In the genomic region with DNA sequence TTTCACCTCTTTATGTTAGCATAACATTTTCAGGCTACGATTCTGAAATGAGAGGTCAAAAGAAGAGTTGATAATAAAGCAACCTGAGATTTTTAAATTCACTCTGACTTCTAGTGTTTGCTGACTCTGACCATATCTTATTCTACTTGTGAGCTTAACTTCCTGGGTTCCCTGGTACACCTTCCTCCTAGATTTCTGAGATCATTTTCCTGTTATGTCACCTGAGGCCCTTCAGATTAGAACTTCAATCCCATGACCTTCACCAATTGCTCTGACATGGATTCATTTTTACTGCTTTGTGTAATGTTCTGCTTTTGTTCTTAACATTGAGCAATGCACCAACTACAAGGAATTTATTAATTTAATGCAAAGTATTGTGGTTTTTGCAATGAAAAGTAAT, we compare ENCODE assay signal across 24 cellular contexts.
A peak's percentile ranks its signal among the peaks of the same experiment; 100 is the strongest.
DNase-seq lines count a peak whose midpoint lies in the region; ATAC-seq, FAIRE-seq and TF ChIP-seq lines count a peak whose summit lies in the region.
"Had no signal": no experiment of that assay in that cellular context is flagged by ENCODE, and none has a peak within 500 bp of the region (broad histone marks: within the 10 kb centered on the region; RNA-seq: fewer than 3 reads in every experiment).

No MANE protein-coding gene starts in this region.

- H2AFZ ChIP-seq in GM23338, result peak overlapping the region; percentile 35; the same call in 1 of the 2 replicates
- H2AFZ ChIP-seq in hepatocyte, result no peak overlapping the region

- H3K27me3 ChIP-seq in GM23338 (ENCODE audit: insufficient read depth) (no peaks in the 10 kb centered on the region), hepatocyte (no peaks in the 10 kb centered on the region), pancreas (no peaks in the 10 kb centered on the region)
- H3K27me3 ChIP-seq: BE2C, BLaER1 had no signal

- H3K4me2 ChIP-seq in GM23338 (no peak overlapping the region), hepatocyte (no peak overlapping the region)
- H3K4me2 ChIP-seq: A549, BLaER1 had no signal

- DNase-seq in DMS53 (lab: John Stamatoyannopoulos, UW) (peak; percentile 30), GM23338 (ENCODE audit: low spot score) (no peak), hepatocyte (ENCODE audit: low spot score) (peak; percentile 8), pancreas (no peak), DMS79 (lab: John Stamatoyannopoulos, UW) (no peak), NCI-H2107 (lab: John Stamatoyannopoulos, UW) (no peak), AG08395 (ENCODE audit: low spot score) (no peak)
- DNase-seq: BE2C; C1 segment of cervical spinal cord; CD4-positive, alpha-beta memory T cell; CD4-positive, CD25-positive, alpha-beta regulatory T cell; CD8-positive, alpha-beta memory T cell; COR-L47; DMS 273 treated with DMSO at 0.1 percent for 48 hours; DMS153; DMS79 treated with DMSO at 0.1 percent for 48 hours; GF-D8 had no signal

- FAIRE-seq in pancreas (lab: Jason Lieb, UNC), result no peak
- FAIRE-seq: A549, G401.6, GM12891, GM19239 had no signal

- H3K27ac Mint-ChIP-seq in GM23338, result no peak overlapping the region
- H3K27ac Mint-ChIP-seq: CD14-positive monocyte; CD4-positive, alpha-beta memory T cell; CD4-positive, CD25-positive, alpha-beta regulatory T cell; CD8-positive, alpha-beta memory T cell had no signal

- intact Hi-C loops in pancreas (cut with DNase I), result no loop called here

- WGBS in hepatocyte (ENCODE audit: low lambda C conversion rate, missing lambda C conversion rate), result 85% methylated on average over 1 of the region's 1 CpG
- WGBS in pancreas, 2 donors, result 50 to 63% methylated on average over 1 of the region's 1 CpG

- H3K27me3 Mint-ChIP-seq in GM23338 (ENCODE audit: insufficient read depth, low read depth, poor library complexity), result no peaks in the 10 kb centered on the region
- H3K27me3 Mint-ChIP-seq: CD4-positive, alpha-beta memory T cell; CD4-positive, CD25-positive, alpha-beta regulatory T cell; CD8-positive, alpha-beta memory T cell had no signal

- peaks cover 6% of the 10 kb centered on the region; the same call in 1 of the 3 replicates for H3K9me3 Mint-ChIP-seq in GM23338

- no peak overlapping the region for H3K4me3 ChIP-seq in GM23338
- H3K4me3 ChIP-seq in hepatocyte, result no peak overlapping the region
- no peak overlapping the region for H3K4me3 ChIP-seq in pancreas
- H3K4me3 ChIP-seq: A549, BLaER1 had no signal

- H3K4me1 ChIP-seq in GM23338 (ENCODE audit: insufficient read depth), result no peaks in the 10 kb centered on the region
- no peaks in the 10 kb centered on the region for H3K4me1 ChIP-seq in hepatocyte (ENCODE audit: insufficient read depth)
- no peaks in the 10 kb centered on the region for H3K4me1 ChIP-seq in pancreas
- H3K4me1 ChIP-seq: A549, BE2C, BLaER1 had no signal

- no peaks in the 10 kb centered on the region for H3F3A ChIP-seq in GM23338 (replicated peaks; ENCODE audit: low read depth)

- H3K9me3 ChIP-seq in hepatocyte (ENCODE audit: low read depth) (no peaks in the 10 kb centered on the region), pancreas (no peaks in the 10 kb centered on the region)
- H3K9me3 ChIP-seq: A549, BE2C, BLaER1 had no signal

- no peaks in the 10 kb centered on the region for H3K4me1 Mint-ChIP-seq in GM23338
- H3K4me1 Mint-ChIP-seq: CD14-positive monocyte; CD4-positive, alpha-beta memory T cell; CD4-positive, CD25-positive, alpha-beta regulatory T cell; CD8-positive, alpha-beta memory T cell had no signal

- no peak overlapping the region for H3K4me3 Mint-ChIP-seq in GM23338
- H3K4me3 Mint-ChIP-seq: CD14-positive monocyte; CD4-positive, alpha-beta memory T cell; CD4-positive, CD25-positive, alpha-beta regulatory T cell; CD8-positive, alpha-beta memory T cell had no signal

- H3K9me2 ChIP-seq in GM23338 (ENCODE audit: insufficient read depth) (peaks cover 8% of the 10 kb centered on the region; the same call in 1 of the 2 replicates), hepatocyte (replicated peaks; ENCODE audit: insufficient read depth) (no peaks in the 10 kb centered on the region)

- TF ChIP-seq CTCF in GM23338 (conservative IDR thresholded peaks at IDR 0.05; ENCODE audit: low read depth in 2 of 2) (no peak), hepatocyte (IDR thresholded peaks at IDR 0.05; ENCODE audit: poor library complexity) (no peak), pancreas (IDR thresholded peaks at IDR 0.05) (no peak)

- H3K36me3 ChIP-seq in GM23338 (ENCODE audit: insufficient read depth) (no peaks in the 10 kb centered on the region), hepatocyte (replicated peaks; ENCODE audit: insufficient read depth, low read depth) (no peaks in the 10 kb centered on the region), pancreas (no peaks in the 10 kb centered on the region)
- H3K36me3 ChIP-seq: BE2C, BLaER1 had no signal

- H3K36me3 Mint-ChIP-seq in GM23338 (ENCODE audit: low read depth), result no peaks in the 10 kb centered on the region
- H3K36me3 Mint-ChIP-seq: CD14-positive monocyte; CD4-positive, alpha-beta memory T cell; CD4-positive, CD25-positive, alpha-beta regulatory T cell; CD8-positive, alpha-beta memory T cell had no signal

- no peaks in the 10 kb centered on the region for H3K79me2 ChIP-seq in GM23338 (replicated peaks; ENCODE audit: insufficient read depth)
- H3K79me2 ChIP-seq in hepatocyte, result no peaks in the 10 kb centered on the region

- H4K20me1 ChIP-seq in GM23338 (replicated peaks; ENCODE audit: insufficient read depth) (no peaks in the 10 kb centered on the region), hepatocyte (ENCODE audit: insufficient read depth, poor library complexity, severe bottlenecking) (no peaks in the 10 kb centered on the region)
- H4K20me1 ChIP-seq: BLaER1 had no signal

- no peak for ATAC-seq in GM23338
- ATAC-seq in pancreas, result peak; percentile 71 to 85 (median 79)
- ATAC-seq: A549 had no signal

- H3K27ac ChIP-seq in GM23338 (ENCODE audit: low read depth) (no peak overlapping the region), hepatocyte (no peak overlapping the region), pancreas (no peak overlapping the region)
- H3K27ac ChIP-seq: 22Rv1, A549, BLaER1 had no signal

TF ChIP-seq in GM23338, 12 proteins besides CTCF, POLR2A, EP300 and RAD21:
- TF ChIP-seq, protein P1, sequence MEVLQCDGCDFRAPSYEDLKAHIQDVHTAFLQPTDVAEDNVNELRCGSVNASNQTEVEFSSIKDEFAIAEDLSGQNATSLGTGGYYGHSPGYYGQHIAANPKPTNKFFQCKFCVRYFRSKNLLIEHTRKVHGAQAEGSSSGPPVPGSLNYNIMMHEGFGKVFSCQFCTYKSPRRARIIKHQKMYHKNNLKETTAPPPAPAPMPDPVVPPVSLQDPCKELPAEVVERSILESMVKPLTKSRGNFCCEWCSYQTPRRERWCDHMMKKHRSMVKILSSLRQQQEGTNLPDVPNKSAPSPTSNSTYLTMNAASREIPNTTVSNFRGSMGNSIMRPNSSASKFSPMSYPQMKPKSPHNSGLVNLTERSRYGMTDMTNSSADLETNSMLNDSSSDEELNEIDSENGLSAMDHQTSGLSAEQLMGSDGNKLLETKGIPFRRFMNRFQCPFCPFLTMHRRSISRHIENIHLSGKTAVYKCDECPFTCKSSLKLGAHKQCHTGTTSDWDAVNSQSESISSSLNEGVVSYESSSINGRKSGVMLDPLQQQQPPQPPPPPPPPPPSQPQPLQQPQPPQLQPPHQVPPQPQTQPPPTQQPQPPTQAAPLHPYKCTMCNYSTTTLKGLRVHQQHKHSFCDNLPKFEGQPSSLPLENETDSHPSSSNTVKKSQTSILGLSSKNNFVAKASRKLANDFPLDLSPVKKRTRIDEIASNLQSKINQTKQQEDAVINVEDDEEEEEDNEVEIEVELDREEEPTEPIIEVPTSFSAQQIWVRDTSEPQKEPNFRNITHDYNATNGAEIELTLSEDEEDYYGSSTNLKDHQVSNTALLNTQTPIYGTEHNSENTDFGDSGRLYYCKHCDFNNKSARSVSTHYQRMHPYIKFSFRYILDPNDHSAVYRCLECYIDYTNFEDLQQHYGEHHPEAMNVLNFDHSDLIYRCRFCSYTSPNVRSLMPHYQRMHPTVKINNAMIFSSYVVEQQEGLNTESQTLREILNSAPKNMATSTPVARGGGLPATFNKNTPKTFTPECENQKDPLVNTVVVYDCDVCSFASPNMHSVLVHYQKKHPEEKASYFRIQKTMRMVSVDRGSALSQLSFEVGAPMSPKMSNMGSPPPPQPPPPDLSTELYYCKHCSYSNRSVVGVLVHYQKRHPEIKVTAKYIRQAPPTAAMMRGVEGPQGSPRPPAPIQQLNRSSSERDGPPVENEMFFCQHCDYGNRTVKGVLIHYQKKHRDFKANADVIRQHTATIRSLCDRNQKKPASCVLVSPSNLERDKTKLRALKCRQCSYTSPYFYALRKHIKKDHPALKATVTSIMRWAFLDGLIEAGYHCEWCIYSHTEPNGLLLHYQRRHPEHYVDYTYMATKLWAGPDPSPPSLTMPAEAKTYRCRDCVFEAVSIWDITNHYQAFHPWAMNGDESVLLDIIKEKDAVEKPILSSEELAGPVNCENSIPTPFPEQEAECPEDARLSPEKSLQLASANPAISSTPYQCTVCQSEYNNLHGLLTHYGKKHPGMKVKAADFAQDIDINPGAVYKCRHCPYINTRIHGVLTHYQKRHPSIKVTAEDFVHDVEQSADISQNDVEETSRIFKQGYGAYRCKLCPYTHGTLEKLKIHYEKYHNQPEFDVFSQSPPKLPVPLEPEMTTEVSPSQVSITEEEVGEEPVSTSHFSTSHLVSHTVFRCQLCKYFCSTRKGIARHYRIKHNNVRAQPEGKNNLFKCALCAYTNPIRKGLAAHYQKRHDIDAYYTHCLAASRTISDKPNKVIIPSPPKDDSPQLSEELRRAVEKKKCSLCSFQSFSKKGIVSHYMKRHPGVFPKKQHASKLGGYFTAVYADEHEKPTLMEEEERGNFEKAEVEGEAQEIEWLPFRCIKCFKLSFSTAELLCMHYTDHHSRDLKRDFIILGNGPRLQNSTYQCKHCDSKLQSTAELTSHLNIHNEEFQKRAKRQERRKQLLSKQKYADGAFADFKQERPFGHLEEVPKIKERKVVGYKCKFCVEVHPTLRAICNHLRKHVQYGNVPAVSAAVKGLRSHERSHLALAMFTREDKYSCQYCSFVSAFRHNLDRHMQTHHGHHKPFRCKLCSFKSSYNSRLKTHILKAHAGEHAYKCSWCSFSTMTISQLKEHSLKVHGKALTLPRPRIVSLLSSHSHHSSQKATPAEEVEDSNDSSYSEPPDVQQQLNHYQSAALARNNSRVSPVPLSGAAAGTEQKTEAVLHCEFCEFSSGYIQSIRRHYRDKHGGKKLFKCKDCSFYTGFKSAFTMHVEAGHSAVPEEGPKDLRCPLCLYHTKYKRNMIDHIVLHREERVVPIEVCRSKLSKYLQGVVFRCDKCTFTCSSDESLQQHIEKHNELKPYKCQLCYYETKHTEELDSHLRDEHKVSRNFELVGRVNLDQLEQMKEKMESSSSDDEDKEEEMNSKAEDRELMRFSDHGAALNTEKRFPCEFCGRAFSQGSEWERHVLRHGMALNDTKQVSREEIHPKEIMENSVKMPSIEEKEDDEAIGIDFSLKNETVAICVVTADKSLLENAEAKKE (CRISPR knock-in tag; IDR thresholded peaks at IDR 0.05), result no peak
- TF ChIP-seq EZH2 (IDR thresholded peaks at IDR 0.05; ENCODE audit: low read depth, unreplicated experiment), result no peak

Comparison
In these comparisons a context has a peak if more than half of its experiments do, and no peak if none do; other contexts are left out.
1. DNase-seq: peak in DMS53 (single experiment) and hepatocyte (single experiment); none in GM23338 (single experiment), pancreas (0 of 6), DMS79 (single experiment), NCI-H2107 (single experiment) and AG08395 (single experiment).